ENCODE assay signal across 24 cellular contexts in genomic region chr1:235730007-235730406, GRCh38.
"Had no signal": no experiment of that assay in that cellular context is flagged by ENCODE, and none has a peak within 500 bp of the region (broad histone marks: within the 10 kb centered on the region; RNA-seq: fewer than 3 reads in every experiment).

No MANE protein-coding gene starts in this region.

- DNase-seq: hypothalamus; immature natural killer cell; left ventricle myocardium inferior; midbrain; mucosa of descending colon; naive thymus-derived CD4-positive, alpha-beta T cell; ovary; posterior cingulate gyrus; retina; right cardiac atrium; sigmoid colon; stimulated activated CD4-positive, alpha-beta T cell treated with anti-CD3 and anti-CD28 coated beads, Interleukin-1b, Interleukin-23, amount 100 ng/mL, for 48 hours; stimulated activated CD4-positive, alpha-beta T cell treated with anti-CD3 and anti-CD28 coated beads, Interleukin-2, amount 100 ng/mL, for 48 hours; stimulated activated CD4-positive, alpha-beta T cell treated with anti-CD3 and anti-CD28 coated beads, Interleukin-4, amount 100 ng/mL, for 4 hours; stimulated activated CD8-positive, alpha-beta memory T cell treated with anti-CD3 and anti-CD28 coated beads, Interleukin-4, amount 100 ng/mL, for 48 hours; stimulated activated naive CD4-positive, alpha-beta T cell treated with Interleukin-2 at 50 U/mL for 16 hours; stimulated activated naive CD8-positive, alpha-beta T cell treated with anti-CD3 and anti-CD28 coated beads, Interleukin-15, amount 100 ng/mL, for 72 hours; substantia nigra; uterus had no signal

- H3K9me3 ChIP-seq: left ventricle myocardium inferior, mucosa of descending colon, ovary, prostate gland, sigmoid colon, tibial nerve, uterus had no signal

- H3K27me3 ChIP-seq: ovary, sigmoid colon, tibial nerve, uterus had no signal

- ATAC-seq: mucosa of descending colon; naive thymus-derived CD4-positive, alpha-beta T cell; natural killer cell treated with Interleukin-12 subunit alpha and Interleukin-12 subunit beta and Interleukin-15 and Interleukin-18, amount 100 ng/mL, for 72 hours; right cardiac atrium; stimulated activated memory B cell treated with anti-CD40 and anti-IgM and Interleukin-4, amounts not matched to agents 10 μg/mL and 1 μg/mL and 100 μg/mL, for 72 hours; stimulated activated naive CD8-positive, alpha-beta T cell treated with anti-CD3 and anti-CD28 coated beads, Interleukin-15, amount 100 ng/mL, for 72 hours had no signal

- H3K4me3 ChIP-seq: left ventricle myocardium inferior, mucosa of descending colon, ovary, prostate gland, sigmoid colon, smooth muscle cell, tibial nerve, uterus had no signal

- H3K4me1 ChIP-seq: left ventricle myocardium inferior, prostate gland, sigmoid colon, tibial nerve, uterus had no signal

- H3K27ac ChIP-seq: left ventricle myocardium inferior, ovary, prostate gland, sigmoid colon, tibial nerve, uterus had no signal

- H3K36me3 ChIP-seq: ovary, prostate gland, uterus had no signal
